In genomic region chr2:8168007-8168717, GRCh38 we compare ENCODE assay signal across 15 cellular contexts.
"Had no signal": no experiment of that assay in that cellular context is flagged by ENCODE, and none has a peak within 500 bp of the region (broad histone marks: within the 10 kb centered on the region; RNA-seq: fewer than 3 reads in every experiment).

No MANE protein-coding gene starts in this region.

- H3K4me2 ChIP-seq: hepatocyte had no signal

- H3K4me3 ChIP-seq: hepatocyte, psoas muscle, right lobe of liver, suprapubic skin, upper lobe of right lung had no signal

- H3K27me3 ChIP-seq: hepatocyte, right lobe of liver, suprapubic skin, upper lobe of right lung had no signal

- H3K27ac ChIP-seq: hepatocyte, psoas muscle, right lobe of liver, suprapubic skin, upper lobe of right lung had no signal

- H3K36me3 ChIP-seq: right lobe of liver, suprapubic skin, upper lobe of right lung had no signal

- H3K9me3 Mint-ChIP-seq: activated B cell treated with CpG ODN at 0.5 μM for 24 hours, nephron progenitor cell had no signal

- H2AFZ ChIP-seq: hepatocyte had no signal

- H3K4me1 Mint-ChIP-seq: activated B cell treated with CpG ODN at 0.5 μM for 24 hours had no signal

- H3K9me3 ChIP-seq: psoas muscle, right lobe of liver, suprapubic skin, upper lobe of right lung had no signal

- H3K4me3 Mint-ChIP-seq: activated B cell treated with CpG ODN at 0.5 μM for 24 hours; nephron progenitor cell; stimulated activated naive B cell treated with anti-CD40 and anti-IgM and Interleukin-4, amounts not matched to agents 10 μg/mL and 1 μg/mL and 100 μg/mL, for 72 hours had no signal

- DNase-seq: activated B cell treated with CpG ODN at 0.5 μM for 24 hours; activated CD4-positive, alpha-beta T cell treated with anti-CD3 and anti-CD28 coated beads, Interleukin-2, amount 50 U/mL, for 4 hours; activated gamma-delta T cell; caudate nucleus; cortex of kidney; left ventricle myocardium superior; mesenchymal stem cell; nephron progenitor cell; psoas muscle; right lobe of liver; stimulated activated CD4-positive, alpha-beta T cell treated with anti-CD3 and anti-CD28 coated beads, Interleukin-1b, Interleukin-23, amount 100 ng/mL, for 48 hours; stimulated activated naive B cell treated with anti-CD40 and anti-IgM and Interleukin-4, amounts not matched to agents 10 μg/mL and 1 μg/mL and 100 μg/mL, for 72 hours; upper lobe of right lung had no signal

- ATAC-seq: left ventricle myocardium superior; psoas muscle; right lobe of liver; stimulated activated naive B cell treated with anti-CD40 and anti-IgM and Interleukin-4, amounts not matched to agents 10 μg/mL and 1 μg/mL and 100 μg/mL, for 72 hours; upper lobe of right lung had no signal

- H3K36me3 Mint-ChIP-seq: stimulated activated naive B cell treated with anti-CD40 and anti-IgM and Interleukin-4, amounts not matched to agents 10 μg/mL and 1 μg/mL and 100 μg/mL, for 72 hours had no signal

- H3K4me1 ChIP-seq: psoas muscle, right lobe of liver, suprapubic skin, upper lobe of right lung had no signal

- H3K27ac Mint-ChIP-seq: activated B cell treated with CpG ODN at 0.5 μM for 24 hours; nephron progenitor cell; stimulated activated naive B cell treated with anti-CD40 and anti-IgM and Interleukin-4, amounts not matched to agents 10 μg/mL and 1 μg/mL and 100 μg/mL, for 72 hours had no signal
